1 cellular context compared by ENCODE assay signal in genomic region chr3:197298858-197299854, GRCh38.
TF ChIP-seq lines count a peak whose summit lies in the region.

No MANE protein-coding gene starts in this region.

TF ChIP-seq in K562, 482 proteins besides CTCF, POLR2A, EP300 and RAD21 (continued from another document):
- TF ChIP-seq ARID3A (IDR thresholded peaks at IDR 0.05; ENCODE audit: borderline replicate concordance, low read depth, low read length) (no peak; the same call in 1 of the 2 replicates), CXXC5 (CRISPR knock-in tag; IDR thresholded peaks at IDR 0.05) (peak; percentile 12; the same call in 1 of the 2 replicates), ZKSCAN1 (IDR thresholded peaks at IDR 0.05; ENCODE audit: low read depth, low read length) (no peak), LEF1 (IDR thresholded peaks at IDR 0.05) (peak; percentile 8; the same call in 1 of the 2 replicates), POU5F1 (IDR thresholded peaks at IDR 0.05; ENCODE audit: borderline replicate concordance, low read depth, low read length, partially characterized antibody) (no peak), SMARCA4 (IDR thresholded peaks at IDR 0.05) (0 out of 2 replicates have a peak, but pooled peaks have one; percentile 21), BCOR (IDR thresholded peaks at IDR 0.05) (peak; percentile 39), WHSC1 (IDR thresholded peaks at IDR 0.05; ENCODE audit: low read length) (no peak), KHSRP (IDR thresholded peaks at IDR 0.05) (no peak), ZBTB12 (CRISPR knock-in tag; IDR thresholded peaks at IDR 0.05) (no peak), LCOR (CRISPR knock-in tag; IDR thresholded peaks at IDR 0.05) (no peak), NFRKB (IDR thresholded peaks at IDR 0.05; ENCODE audit: low read depth) (0 out of 2 replicates have a peak, but pooled peaks have one; percentile 5), MECOM (CRISPR knock-in tag; IDR thresholded peaks at IDR 0.05) (0 out of 2 replicates have a peak, but pooled peaks have one; percentile 4), GABPB1 (CRISPR knock-in tag; IDR thresholded peaks at IDR 0.05) (no peak; the same call in 1 of the 2 replicates), ZNF184 (CRISPR knock-in tag; IDR thresholded peaks at IDR 0.05) (no peak), NBN (IDR thresholded peaks at IDR 0.05; ENCODE audit: low read depth) (peak; percentile 34; the same call in 1 of the 2 replicates), EP400 (IDR thresholded peaks at IDR 0.05) (peak; percentile 10; the same call in 1 of the 2 replicates), ZSCAN32 (CRISPR knock-in tag; IDR thresholded peaks at IDR 0.05) (no peak), ELF1 (tag; IDR thresholded peaks at IDR 0.05) (peak; percentile 69; the same call in 1 of the 2 replicates)
